1 cellular context compared by ENCODE assay signal in genomic region chr1:111139956-111140679, GRCh38.
TF ChIP-seq lines count a peak whose summit lies in the region.

Gene CEPT1 (plus strand): TSS chr1:111140223. CDS start chr1:111147715, 7,492 bp downstream.
Gene DRAM2 (minus strand): TSS chr1:111140093. CDS start chr1:111131554, 8,539 bp downstream.

TF ChIP-seq in HepG2, 621 proteins besides CTCF, POLR2A, EP300 and RAD21 (continued from another document and continues in another):
- TF ChIP-seq, protein P1, sequence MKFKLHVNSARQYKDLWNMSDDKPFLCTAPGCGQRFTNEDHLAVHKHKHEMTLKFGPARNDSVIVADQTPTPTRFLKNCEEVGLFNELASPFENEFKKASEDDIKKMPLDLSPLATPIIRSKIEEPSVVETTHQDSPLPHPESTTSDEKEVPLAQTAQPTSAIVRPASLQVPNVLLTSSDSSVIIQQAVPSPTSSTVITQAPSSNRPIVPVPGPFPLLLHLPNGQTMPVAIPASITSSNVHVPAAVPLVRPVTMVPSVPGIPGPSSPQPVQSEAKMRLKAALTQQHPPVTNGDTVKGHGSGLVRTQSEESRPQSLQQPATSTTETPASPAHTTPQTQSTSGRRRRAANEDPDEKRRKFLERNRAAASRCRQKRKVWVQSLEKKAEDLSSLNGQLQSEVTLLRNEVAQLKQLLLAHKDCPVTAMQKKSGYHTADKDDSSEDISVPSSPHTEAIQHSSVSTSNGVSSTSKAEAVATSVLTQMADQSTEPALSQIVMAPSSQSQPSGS (CRISPR knock-in tag; IDR thresholded peaks at IDR 0.05): 0 out of 2 replicates have a peak, but pooled peaks have one; percentile 9
- TF ChIP-seq FOXA3 (CRISPR knock-in tag; IDR thresholded peaks at IDR 0.05) (no peak; the same call in 1 of the 2 replicates), ZNF740 (CRISPR knock-in tag; IDR thresholded peaks at IDR 0.05) (0 out of 2 replicates have a peak, but pooled peaks have one; percentile 45), CHD2 (IDR thresholded peaks at IDR 0.05; ENCODE audit: low read depth, low read length) (0 out of 2 replicates have a peak, but pooled peaks have one; percentile 8), ZNF564 (CRISPR knock-in tag; IDR thresholded peaks at IDR 0.05) (peak; percentile 22; the same call in 1 of the 2 replicates), ZBTB8A (CRISPR knock-in tag; IDR thresholded peaks at IDR 0.05; ENCODE audit: borderline replicate concordance, low read depth) (no peak), DR1 (CRISPR knock-in tag; IDR thresholded peaks at IDR 0.05) (no peak; the same call in 1 of the 2 replicates), BCL3 (CRISPR knock-in tag; IDR thresholded peaks at IDR 0.05) (peak; percentile 81; the same call in 1 of the 2 replicates), PAF1 (CRISPR knock-in tag; IDR thresholded peaks at IDR 0.05) (no peak), RFXANK (CRISPR knock-in tag; IDR thresholded peaks at IDR 0.05) (no peak), BORCS8-MEF2B (CRISPR knock-in tag; IDR thresholded peaks at IDR 0.05) (0 out of 2 replicates have a peak, but pooled peaks have one; percentile 36), ZNF691 (CRISPR knock-in tag; IDR thresholded peaks at IDR 0.05; ENCODE audit: borderline replicate concordance, low read depth) (no peak; the same call in 1 of the 2 replicates), ZNF530 (CRISPR knock-in tag; IDR thresholded peaks at IDR 0.05; ENCODE audit: low read depth) (no peak), ZNF607 (CRISPR knock-in tag; IDR thresholded peaks at IDR 0.05; ENCODE audit: borderline replicate concordance) (no peak), PATZ1 (CRISPR knock-in tag; IDR thresholded peaks at IDR 0.05) (peak; percentile 37), GTF2F1 (IDR thresholded peaks at IDR 0.05; ENCODE audit: low read length) (no peak), ZKSCAN1 (IDR thresholded peaks at IDR 0.05; ENCODE audit: low read length) (no peak), ZNF883 (CRISPR knock-in tag; IDR thresholded peaks at IDR 0.05; ENCODE audit: not compliant biosample characterization) (peak; percentile 69), SMAD9 (CRISPR knock-in tag; IDR thresholded peaks at IDR 0.05) (no peak), PRDM10 (CRISPR knock-in tag; IDR thresholded peaks at IDR 0.05; ENCODE audit: low read depth) (no peak; the same call in 1 of the 2 replicates), WIZ (CRISPR knock-in tag; IDR thresholded peaks at IDR 0.05) (no peak), ZNF567 (CRISPR knock-in tag; IDR thresholded peaks at IDR 0.05; ENCODE audit: borderline replicate concordance) (no peak), ZFP41 (CRISPR knock-in tag; IDR thresholded peaks at IDR 0.05; ENCODE audit: borderline replicate concordance) (no peak), ZMYM4 (CRISPR knock-in tag; IDR thresholded peaks at IDR 0.05) (peak; percentile 76), ZNF101 (CRISPR knock-in tag; IDR thresholded peaks at IDR 0.05; ENCODE audit: borderline replicate concordance, low read depth) (no peak), ZNF672 (CRISPR knock-in tag; IDR thresholded peaks at IDR 0.05) (no peak), KDM4B (CRISPR knock-in tag; IDR thresholded peaks at IDR 0.05) (peak; percentile 56; the same call in 1 of the 2 replicates), ZNF737 (CRISPR knock-in tag; IDR thresholded peaks at IDR 0.05; ENCODE audit: borderline replicate concordance) (no peak), NR1H2 (CRISPR knock-in tag; IDR thresholded peaks at IDR 0.05; ENCODE audit: borderline replicate concordance, low read depth) (no peak), YEATS4 (CRISPR knock-in tag; IDR thresholded peaks at IDR 0.05; ENCODE audit: borderline replicate concordance) (peak; percentile 76), ZNF205 (CRISPR knock-in tag; IDR thresholded peaks at IDR 0.05) (no peak; the same call in 1 of the 2 replicates), TERF1 (CRISPR knock-in tag; IDR thresholded peaks at IDR 0.05) (no peak), ZNF7 (CRISPR knock-in tag; IDR thresholded peaks at IDR 0.05) (peak; percentile 93), ZNF30 (CRISPR knock-in tag; IDR thresholded peaks at IDR 0.05) (no peak), HMG20B (CRISPR knock-in tag; conservative IDR thresholded peaks at IDR 0.05) (peak; percentile 9; the same call in 1 of the 2 replicates), REXO4 (CRISPR knock-in tag; IDR thresholded peaks at IDR 0.05; ENCODE audit: borderline replicate concordance) (no peak), CAMTA2 (CRISPR knock-in tag; IDR thresholded peaks at IDR 0.05; ENCODE audit: borderline replicate concordance) (no peak; the same call in 1 of the 2 replicates), ZNF543 (CRISPR knock-in tag; IDR thresholded peaks at IDR 0.05) (0 out of 2 replicates have a peak, but pooled peaks have one; percentile 15), ESRRA (CRISPR knock-in tag; IDR thresholded peaks at IDR 0.05; ENCODE audit: low read depth) (no peak)
- TF ChIP-seq, protein P2, sequence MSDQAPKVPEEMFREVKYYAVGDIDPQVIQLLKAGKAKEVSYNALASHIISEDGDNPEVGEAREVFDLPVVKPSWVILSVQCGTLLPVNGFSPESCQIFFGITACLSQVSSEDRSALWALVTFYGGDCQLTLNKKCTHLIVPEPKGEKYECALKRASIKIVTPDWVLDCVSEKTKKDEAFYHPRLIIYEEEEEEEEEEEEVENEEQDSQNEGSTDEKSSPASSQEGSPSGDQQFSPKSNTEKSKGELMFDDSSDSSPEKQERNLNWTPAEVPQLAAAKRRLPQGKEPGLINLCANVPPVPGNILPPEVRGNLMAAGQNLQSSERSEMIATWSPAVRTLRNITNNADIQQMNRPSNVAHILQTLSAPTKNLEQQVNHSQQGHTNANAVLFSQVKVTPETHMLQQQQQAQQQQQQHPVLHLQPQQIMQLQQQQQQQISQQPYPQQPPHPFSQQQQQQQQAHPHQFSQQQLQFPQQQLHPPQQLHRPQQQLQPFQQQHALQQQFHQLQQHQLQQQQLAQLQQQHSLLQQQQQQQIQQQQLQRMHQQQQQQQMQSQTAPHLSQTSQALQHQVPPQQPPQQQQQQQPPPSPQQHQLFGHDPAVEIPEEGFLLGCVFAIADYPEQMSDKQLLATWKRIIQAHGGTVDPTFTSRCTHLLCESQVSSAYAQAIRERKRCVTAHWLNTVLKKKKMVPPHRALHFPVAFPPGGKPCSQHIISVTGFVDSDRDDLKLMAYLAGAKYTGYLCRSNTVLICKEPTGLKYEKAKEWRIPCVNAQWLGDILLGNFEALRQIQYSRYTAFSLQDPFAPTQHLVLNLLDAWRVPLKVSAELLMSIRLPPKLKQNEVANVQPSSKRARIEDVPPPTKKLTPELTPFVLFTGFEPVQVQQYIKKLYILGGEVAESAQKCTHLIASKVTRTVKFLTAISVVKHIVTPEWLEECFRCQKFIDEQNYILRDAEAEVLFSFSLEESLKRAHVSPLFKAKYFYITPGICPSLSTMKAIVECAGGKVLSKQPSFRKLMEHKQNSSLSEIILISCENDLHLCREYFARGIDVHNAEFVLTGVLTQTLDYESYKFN (CRISPR knock-in tag; conservative IDR thresholded peaks at IDR 0.05): peak; percentile 26; the same call in 1 of the 2 replicates
- TF ChIP-seq, protein P3, sequence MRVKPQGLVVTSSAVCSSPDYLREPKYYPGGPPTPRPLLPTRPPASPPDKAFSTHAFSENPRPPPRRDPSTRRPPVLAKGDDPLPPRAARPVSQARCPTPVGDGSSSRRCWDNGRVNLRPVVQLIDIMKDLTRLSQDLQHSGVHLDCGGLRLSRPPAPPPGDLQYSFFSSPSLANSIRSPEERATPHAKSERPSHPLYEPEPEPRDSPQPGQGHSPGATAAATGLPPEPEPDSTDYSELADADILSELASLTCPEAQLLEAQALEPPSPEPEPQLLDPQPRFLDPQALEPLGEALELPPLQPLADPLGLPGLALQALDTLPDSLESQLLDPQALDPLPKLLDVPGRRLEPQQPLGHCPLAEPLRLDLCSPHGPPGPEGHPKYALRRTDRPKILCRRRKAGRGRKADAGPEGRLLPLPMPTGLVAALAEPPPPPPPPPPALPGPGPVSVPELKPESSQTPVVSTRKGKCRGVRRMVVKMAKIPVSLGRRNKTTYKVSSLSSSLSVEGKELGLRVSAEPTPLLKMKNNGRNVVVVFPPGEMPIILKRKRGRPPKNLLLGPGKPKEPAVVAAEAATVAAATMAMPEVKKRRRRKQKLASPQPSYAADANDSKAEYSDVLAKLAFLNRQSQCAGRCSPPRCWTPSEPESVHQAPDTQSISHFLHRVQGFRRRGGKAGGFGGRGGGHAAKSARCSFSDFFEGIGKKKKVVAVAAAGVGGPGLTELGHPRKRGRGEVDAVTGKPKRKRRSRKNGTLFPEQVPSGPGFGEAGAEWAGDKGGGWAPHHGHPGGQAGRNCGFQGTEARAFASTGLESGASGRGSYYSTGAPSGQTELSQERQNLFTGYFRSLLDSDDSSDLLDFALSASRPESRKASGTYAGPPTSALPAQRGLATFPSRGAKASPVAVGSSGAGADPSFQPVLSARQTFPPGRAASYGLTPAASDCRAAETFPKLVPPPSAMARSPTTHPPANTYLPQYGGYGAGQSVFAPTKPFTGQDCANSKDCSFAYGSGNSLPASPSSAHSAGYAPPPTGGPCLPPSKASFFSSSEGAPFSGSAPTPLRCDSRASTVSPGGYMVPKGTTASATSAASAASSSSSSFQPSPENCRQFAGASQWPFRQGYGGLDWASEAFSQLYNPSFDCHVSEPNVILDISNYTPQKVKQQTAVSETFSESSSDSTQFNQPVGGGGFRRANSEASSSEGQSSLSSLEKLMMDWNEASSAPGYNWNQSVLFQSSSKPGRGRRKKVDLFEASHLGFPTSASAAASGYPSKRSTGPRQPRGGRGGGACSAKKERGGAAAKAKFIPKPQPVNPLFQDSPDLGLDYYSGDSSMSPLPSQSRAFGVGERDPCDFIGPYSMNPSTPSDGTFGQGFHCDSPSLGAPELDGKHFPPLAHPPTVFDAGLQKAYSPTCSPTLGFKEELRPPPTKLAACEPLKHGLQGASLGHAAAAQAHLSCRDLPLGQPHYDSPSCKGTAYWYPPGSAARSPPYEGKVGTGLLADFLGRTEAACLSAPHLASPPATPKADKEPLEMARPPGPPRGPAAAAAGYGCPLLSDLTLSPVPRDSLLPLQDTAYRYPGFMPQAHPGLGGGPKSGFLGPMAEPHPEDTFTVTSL (CRISPR knock-in tag; IDR thresholded peaks at IDR 0.05; ENCODE audit: borderline replicate concordance): peak; percentile 49; the same call in 1 of the 2 replicates
